In the genomic region with DNA sequence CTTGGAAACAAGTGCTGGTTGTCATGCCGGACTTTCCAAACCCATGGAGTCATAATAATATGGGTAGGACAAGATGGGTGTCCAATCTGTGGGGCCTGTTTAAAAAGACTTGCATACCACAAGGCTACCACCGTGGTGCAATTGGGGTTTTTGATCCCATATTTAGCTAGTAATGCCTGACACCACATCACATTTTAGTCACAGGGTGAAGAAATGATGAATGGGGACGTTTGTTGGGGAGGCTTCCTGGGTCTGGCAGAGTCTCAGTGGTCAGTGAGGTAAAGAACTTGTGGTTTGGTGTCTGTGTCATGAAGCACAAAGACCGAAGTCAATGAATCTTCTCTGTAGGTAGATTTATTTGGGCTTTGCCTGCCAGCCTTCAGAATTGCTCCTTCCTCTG, we compare ENCODE assay signal across 13 cellular contexts. TPM values are rescaled to one million over a fixed set of nuclear protein-coding genes. Genes with fewer than 3 reads are reported as not detected.
DNase-seq lines count a peak whose midpoint lies in the region; ATAC-seq and TF ChIP-seq lines count a peak whose summit lies in the region.
"Had no signal": no experiment of that assay in that cellular context is flagged by ENCODE, and none has a peak within 500 bp of the region (broad histone marks: within the 10 kb centered on the region; RNA-seq: fewer than 3 reads in every experiment).

No MANE protein-coding gene starts in this region.

- H4K91ac ChIP-seq in neuronal stem cell (ENCODE audit: low read depth, low read length, poor library complexity) = no peak overlapping the region

- WGBS in neuronal stem cell (ENCODE audit: extremely low coverage in 2 of 2, insufficient read length in 2 of 2, insufficient replicate concordance in 1 of 2), 2 donors = no CpG with 5 or more reads among the region's 4 CpGs

- H3K9ac ChIP-seq in neuronal stem cell (ENCODE audit: low read depth, low read length, poor library complexity) = no peak overlapping the region

- POLR2A ChIA-PET in T-cell (lab: Charles Lee) = no interaction called here

- no peak overlapping the region for H2BK120ac ChIP-seq in neuronal stem cell (ENCODE audit: low read depth, low read length)

- no peak overlapping the region for H2AFZ ChIP-seq in neuronal stem cell (ENCODE audit: low read length)

- H4K8ac ChIP-seq in neuronal stem cell (ENCODE audit: low read depth, low read length) = no peak overlapping the region

- H2AK5ac ChIP-seq in neuronal stem cell (ENCODE audit: low read depth, low read length) = no peak overlapping the region

- H3K4me1 ChIP-seq in neuronal stem cell (ENCODE audit: control insufficient read depth in 2 of 2, insufficient read depth in 1 of 2, low read depth in 1 of 2, low read length in 2 of 2) = peaks cover 5 to 10% of the 10 kb centered on the region in 2 donors

- H3K4me3 Mint-ChIP-seq in activated T-helper 17 cell treated with anti-CD3 and anti-CD28 coated beads, Interleukin-2, amount 50 U/mL, for 72 hours = no peak overlapping the region
- H3K4me3 Mint-ChIP-seq in T-cell = no peak overlapping the region

- no peak overlapping the region for H3K23ac ChIP-seq in neuronal stem cell (ENCODE audit: low read depth, low read length, poor library complexity)

- no peak overlapping the region for H3K4ac ChIP-seq in neuronal stem cell (ENCODE audit: low read length)

- H3K79me1 ChIP-seq in neuronal stem cell (ENCODE audit: low read depth, low read length) = no peaks in the 10 kb centered on the region

- DNase-seq in GM06990 (ENCODE audit: extremely low read depth, insufficient read length) (peak; percentile 73), GM20000 (ENCODE audit: low spot score) (peak; percentile 38), NCI-H82 treated with DMSO at 0.1 percent for 48 hours (lab: John Stamatoyannopoulos, UW; ENCODE audit: unreplicated experiment) (no peak), T-cell (no peak), neuronal stem cell (ENCODE audit: low spot score) (no peak)
- DNase-seq: activated CD8-positive, alpha-beta memory T cell treated with anti-CD3 and anti-CD28 coated beads, Interleukin-2, amount 50 U/mL, for 4 hours; erythroblast; NCI-H1417 treated with DMSO at 0.1 percent for 48 hours; stimulated activated CD4-positive, alpha-beta T cell treated with anti-CD3 and anti-CD28 coated beads, Interleukin-12 subunit alpha, Interleukin-12 subunit beta, amount 100 ng/mL, for 4 hours had no signal

- H3K9me3 ChIP-seq in neuronal stem cell (replicated peaks in 1 of 2; ENCODE audit: control insufficient read depth in 2 of 2, insufficient read depth in 1 of 2, low read depth in 1 of 2, low read length in 2 of 2) = peaks cover 0 to 10% of the 10 kb centered on the region in 2 donors

- TF ChIP-seq CTCF in GM06990 (IDR thresholded peaks at IDR 0.05; ENCODE audit: insufficient read depth, low read length, poor library complexity, severe bottlenecking) (no peak), GM20000 (IDR thresholded peaks at IDR 0.05; ENCODE audit: extremely low read depth, missing control alignments) (no peak)

- H3K36me3 ChIP-seq in GM06990 (ENCODE audit: control insufficient read depth, insufficient read depth, low read length) = no peaks in the 10 kb centered on the region
- no peaks in the 10 kb centered on the region for H3K36me3 ChIP-seq in neuronal stem cell (replicated peaks in 1 of 2; ENCODE audit: control insufficient read depth in 2 of 2, insufficient read depth in 2 of 2, low read length in 2 of 2)

- no peak overlapping the region for H3K14ac ChIP-seq in neuronal stem cell (ENCODE audit: low read length)

- H3K27me3 Mint-ChIP-seq in activated T-helper 17 cell treated with anti-CD3 and anti-CD28 coated beads, Interleukin-2, amount 50 U/mL, for 72 hours = peaks cover 24% of the 10 kb centered on the region
- H3K27me3 Mint-ChIP-seq in T-cell = peaks cover 3 to 13% of the 10 kb centered on the region in 2 donors

- H3K18ac ChIP-seq in neuronal stem cell (ENCODE audit: low read length) = no peak overlapping the region

- H3K4me2 ChIP-seq in neuronal stem cell (ENCODE audit: insufficient read depth, low read length, poor library complexity, severe bottlenecking) = no peak overlapping the region

- no peaks in the 10 kb centered on the region for H3K9me3 Mint-ChIP-seq in activated T-helper 17 cell treated with anti-CD3 and anti-CD28 coated beads, Interleukin-2, amount 50 U/mL, for 72 hours
- H3K9me3 Mint-ChIP-seq in T-cell = no peaks in the 10 kb centered on the region

- no peak overlapping the region for H3K27ac Mint-ChIP-seq in activated T-helper 17 cell treated with anti-CD3 and anti-CD28 coated beads, Interleukin-2, amount 50 U/mL, for 72 hours
- H3K27ac Mint-ChIP-seq in T-cell = no peak overlapping the region

- no peaks in the 10 kb centered on the region for H3K4me1 Mint-ChIP-seq in activated T-helper 17 cell treated with anti-CD3 and anti-CD28 coated beads, Interleukin-2, amount 50 U/mL, for 72 hours
- H3K4me1 Mint-ChIP-seq in T-cell = no peaks in the 10 kb centered on the region

- no peak overlapping the region for H2BK15ac ChIP-seq in neuronal stem cell (ENCODE audit: low read length)

- CTCF ChIA-PET in T-cell (lab: Charles Lee) = no interaction called here

- H3K27me3 ChIP-seq in GM06990 (replicated peaks; ENCODE audit: control insufficient read depth, insufficient read depth, low read length) (no peaks in the 10 kb centered on the region), neuronal stem cell (ENCODE audit: control insufficient read depth in 3 of 3, insufficient read depth in 3 of 3, low read depth in 1 of 3, low read length in 3 of 3) (no peaks in the 10 kb centered on the region)

- H3K27ac ChIP-seq in neuronal stem cell (replicated peaks; ENCODE audit: low read length) = no peak overlapping the region
- H3K27ac ChIP-seq: HL-60 had no signal

- no peak overlapping the region for H3K4me3 ChIP-seq in GM06990 (replicated peaks; ENCODE audit: low read depth, low read length)
- no peak overlapping the region for H3K4me3 ChIP-seq in neuronal stem cell (ENCODE audit: low read length in 2 of 2)

- no peak overlapping the region for H2BK5ac ChIP-seq in neuronal stem cell (ENCODE audit: low read length)

- no peaks in the 10 kb centered on the region for H3K36me3 Mint-ChIP-seq in activated T-helper 17 cell treated with anti-CD3 and anti-CD28 coated beads, Interleukin-2, amount 50 U/mL, for 72 hours (ENCODE audit: low read depth)
- no peaks in the 10 kb centered on the region for H3K36me3 Mint-ChIP-seq in T-cell

- peak; percentile 73 for ATAC-seq in HG03342 (IDR thresholded peaks at IDR 0.05; ENCODE audit: unreplicated experiment)
- peak; percentile 42 for ATAC-seq in activated T-helper 17 cell treated with anti-CD3 and anti-CD28 coated beads, Interleukin-2, amount 50 U/mL, for 72 hours (replicated peaks)
- no peak for ATAC-seq in T-cell (replicated peaks in 1 of 4)
- no peak for ATAC-seq in GM21717 (IDR thresholded peaks at IDR 0.05; ENCODE audit: unreplicated experiment)

- H2BK12ac ChIP-seq in neuronal stem cell (ENCODE audit: low read length) = no peak overlapping the region

RNA-seq across cellular contexts. Expression of gene P3H2, which starts 31.0 kb away (rescaled TPM):
- total RNA-seq in activated T-helper 17 cell treated with anti-CD3 and anti-CD28 coated beads, Interleukin-2, amount 50 U/mL, for 72 hours = not detected
- total RNA-seq in T-cell = under 1 TPM in 3 of 5 donors, not detected in 2; 0.16 to 0.50 (median 0.35) TPM
- polyA plus RNA-seq in neuronal stem cell (2013, experiment 1 of 2) = 3.1 TPM
- polyA plus RNA-seq in neuronal stem cell (2013, experiment 2 of 2) = 2.9 TPM

Comparison
In these comparisons a context has a peak if more than half of its experiments do, and no peak if none do; other contexts are left out.
1. DNase-seq: peak in GM06990 (single experiment) and GM20000 (single experiment); none in NCI-H82 treated with DMSO at 0.1 percent for 48 hours (single experiment), T-cell (0 of 34) and neuronal stem cell (single experiment).
2. ATAC-seq: peak in HG03342 (single experiment) and activated T-helper 17 cell treated with anti-CD3 and anti-CD28 coated beads, Interleukin-2, amount 50 U/mL, for 72 hours (single experiment); none in T-cell (0 of 4) and GM21717 (single experiment).